Comparison of ENCODE assay signal across 34 cellular contexts in the genomic region with DNA sequence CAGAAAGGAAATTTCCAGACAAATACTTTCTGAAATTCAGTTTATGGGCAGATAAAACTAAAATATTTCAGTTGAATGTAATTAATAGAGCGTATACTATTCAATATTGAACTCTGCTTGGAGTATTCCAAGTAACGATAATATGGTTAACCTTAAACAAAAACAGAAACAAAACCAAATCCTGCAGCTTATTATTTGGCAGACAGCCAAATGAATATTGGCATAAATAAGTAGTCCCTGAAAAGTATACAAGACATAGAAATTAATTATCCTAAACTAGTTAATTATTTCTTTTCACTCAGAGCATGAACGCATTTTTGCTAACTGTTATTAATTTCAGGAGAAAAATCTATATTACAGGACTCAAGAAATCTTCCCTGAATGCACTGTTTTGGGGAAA.
"Had no signal": no experiment of that assay in that cellular context is flagged by ENCODE, and none has a peak within 500 bp of the region (broad histone marks: within the 10 kb centered on the region; RNA-seq: fewer than 3 reads in every experiment).

No MANE protein-coding gene starts in this region.

- H3K4me3 ChIP-seq: adrenal gland, ascending aorta, body of pancreas, breast epithelium, cardiac muscle cell had no signal

- H3K27me3 ChIP-seq: adrenal gland, ascending aorta, body of pancreas, brain microvascular endothelial cell, breast epithelium, cardiac muscle cell had no signal

- FAIRE-seq: astrocyte, bronchial epithelial cell had no signal

- H3K36me3 ChIP-seq: adrenal gland, ascending aorta, brain microvascular endothelial cell, breast epithelium, cardiac muscle cell had no signal

- ATAC-seq: activated naive CD4-positive, alpha-beta T cell treated with anti-CD3 and anti-CD28 coated beads, Interleukin-2, amount 50 U/mL, for 72 hours; activated naive CD8-positive, alpha-beta T cell treated with anti-CD3 and anti-CD28 coated beads, Interleukin-2, amount 50 U/mL, for 24 hours; activated T-cell treated with anti-CD3 and anti-CD28 coated beads, Interleukin-2, amount 50 U/mL, for 4 hours; activated T-cell treated with anti-CD3 and anti-CD28 coated beads, Interleukin-2, amount 50 U/mL, for 72 hours; activated T-helper 17 cell treated with anti-CD3 and anti-CD28 coated beads, Interleukin-2, amount 50 U/mL, for 72 hours; body of pancreas had no signal

- H3K4me1 ChIP-seq: adrenal gland, ascending aorta, body of pancreas, breast epithelium had no signal

- H3K9me3 ChIP-seq: adrenal gland, ascending aorta, body of pancreas, breast epithelium had no signal

- H3K27ac ChIP-seq: adrenal gland, ascending aorta, body of pancreas, brain microvascular endothelial cell, breast epithelium, cardiac muscle cell had no signal

- DNase-seq: activated effector memory CD4-positive, alpha-beta T cell treated with anti-CD3 and anti-CD28 coated beads, Interleukin-2, amount 50 U/mL, for 16 hours; activated effector memory CD4-positive, alpha-beta T cell treated with Interleukin-2 at 50 U/mL for 16 hours; activated gamma-delta T cell; activated gamma-delta T cell treated with Interleukin-2 at 50 U/mL for 16 hours; activated naive CD4-positive, alpha-beta T cell; activated naive CD4-positive, alpha-beta T cell treated with anti-CD3 and anti-CD28 coated beads for 36 hours; activated naive CD4-positive, alpha-beta T cell treated with anti-CD3 and anti-CD28 coated beads, Interleukin-2, amount 10 ng/mL, durations not matched to agents 7 days and 5 days; activated naive CD4-positive, alpha-beta T cell treated with anti-CD3 and anti-CD28 coated beads, Interleukin-2, amount 50 U/mL, for 16 hours; activated naive CD4-positive, alpha-beta T cell treated with Interleukin-2 at 50 U/mL for 16 hours; activated naive CD8-positive, alpha-beta T cell treated with anti-CD3 and anti-CD28 coated beads for 36 hours; activated naive CD8-positive, alpha-beta T cell treated with anti-CD3 and anti-CD28 coated beads, Interleukin-2, amount 10 ng/mL, durations not matched to agents 7 days and 5 days; activated naive CD8-positive, alpha-beta T cell treated with anti-CD3 and anti-CD28 coated beads, Interleukin-2, amount 50 U/mL, for 24 hours; activated T-cell treated with anti-CD3 and anti-CD28 coated beads, Interleukin-2, amount 50 U/mL, for 1 hour; activated T-cell treated with anti-CD3 and anti-CD28 coated beads, Interleukin-2, amount 50 U/mL, for 24 hours; activated T-cell treated with anti-CD3 and anti-CD28 coated beads, Interleukin-2, amount 50 U/mL, for 4 hours; activated T-cell treated with anti-CD3 and anti-CD28 coated beads, Interleukin-2, amount 50 U/mL, for 48 hours; activated T-cell treated with anti-CD3 and anti-CD28 coated beads, Interleukin-2, amount 50 U/mL, for 72 hours; adrenal gland; amniotic stem cell; amygdala; anterior cingulate cortex; aorta; body of pancreas; brain microvascular endothelial cell; caudate nucleus; central memory CD4-positive, alpha-beta T cell; cerebellar nuclear complex had no signal
